ENCODE assay signal across 8 cellular contexts in the genomic region with DNA sequence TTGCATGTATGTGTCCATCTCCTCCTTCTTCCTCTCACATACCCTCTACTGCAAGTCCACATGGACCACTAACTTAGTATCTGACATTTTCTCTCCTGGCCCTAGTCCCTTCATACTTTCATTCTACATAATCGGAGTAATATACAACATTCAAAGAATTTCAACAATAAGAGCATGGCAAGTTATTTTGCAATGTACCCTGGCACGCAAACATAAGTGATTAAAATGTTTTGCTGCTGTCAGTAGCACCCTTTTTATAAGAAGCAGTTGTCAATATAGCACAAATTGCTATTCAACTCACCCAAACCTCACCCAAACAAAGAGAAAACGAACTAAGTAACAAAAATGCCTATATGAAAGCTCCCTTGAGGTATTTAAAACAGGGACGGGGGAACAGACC. TPM values are rescaled to one million over a fixed set of nuclear protein-coding genes. Genes with fewer than 3 reads are reported as not detected.
A peak's percentile ranks its signal among the peaks of the same experiment; 100 is the strongest.
DNase-seq lines count a peak whose midpoint lies in the region; ATAC-seq and TF ChIP-seq lines count a peak whose summit lies in the region.

No MANE protein-coding gene starts in this region.

- TF ChIP-seq CTCF in heart left ventricle (IDR thresholded peaks at IDR 0.05) (no peak), breast epithelium (IDR thresholded peaks at IDR 0.05) (no peak), upper lobe of right lung (IDR thresholded peaks at IDR 0.05) (no peak)

- H3K4me1 ChIP-seq in heart left ventricle (peaks cover 9 to 58% (median 48%) of the 10 kb centered on the region in 12 donors), breast epithelium (peaks cover 0 to 4% of the 10 kb centered on the region in 2 donors), mesenchymal stem cell (ENCODE audit: control insufficient read depth, insufficient read depth, low read depth, low read length) (no peaks in the 10 kb centered on the region), upper lobe of right lung (peaks cover 42% of the 10 kb centered on the region)

- H3K14ac ChIP-seq in mesenchymal stem cell (ENCODE audit: low read length in 2 of 2) = no peak overlapping the region

- no peak overlapping the region for H2AFZ ChIP-seq in mesenchymal stem cell (ENCODE audit: low read depth, low read length)

- H3K36me3 ChIP-seq in heart left ventricle (no peaks in the 10 kb centered on the region), breast epithelium (no peaks in the 10 kb centered on the region), mesenchymal stem cell (ENCODE audit: control insufficient read depth in 1 of 2, insufficient read depth in 2 of 2, low read depth in 1 of 2, low read length in 2 of 2) (no peaks in the 10 kb centered on the region), upper lobe of right lung (no peaks in the 10 kb centered on the region)

- no peaks in the 10 kb centered on the region for H3K79me1 ChIP-seq in mesenchymal stem cell (replicated peaks; ENCODE audit: low read length, poor library complexity, severe bottlenecking)

- H2BK15ac ChIP-seq in mesenchymal stem cell (ENCODE audit: low read depth, poor library complexity, severe bottlenecking) = no peak overlapping the region

- peak overlapping the region; percentile 90 for H3K9ac ChIP-seq in mesenchymal stem cell (ENCODE audit: low read length)

- H3K4me3 ChIP-seq in heart left ventricle (peak overlapping the region; percentile 54 to 97 (median 78)), breast epithelium (peak overlapping the region; percentile 70 to 93 (median 84)), mesenchymal stem cell (ENCODE audit: insufficient read depth in 1 of 2, low read depth in 1 of 2, low read length in 2 of 2) (peak overlapping the region; percentile 83 to 88), upper lobe of right lung (peak overlapping the region; percentile 75)

- ATAC-seq in heart left ventricle = no peak
- ATAC-seq in Right ventricle myocardium superior (ENCODE audit: poor library complexity) = no peak
- ATAC-seq in upper lobe of right lung = no peak
- ATAC-seq in HG02870 (IDR thresholded peaks at IDR 0.05; ENCODE audit: unreplicated experiment) = no peak

- H3K27ac ChIP-seq in heart left ventricle (peak overlapping the region; percentile 94 to 99 (median 96)), breast epithelium (peak overlapping the region; percentile 97 to 99), mesenchymal stem cell (ENCODE audit: low read length, poor library complexity, severe bottlenecking) (no peak overlapping the region), upper lobe of right lung (peak overlapping the region; percentile 93)

- no peak overlapping the region for H3K18ac ChIP-seq in mesenchymal stem cell (ENCODE audit: low read depth in 1 of 2, low read length in 2 of 2)

- no peak overlapping the region for H4K8ac ChIP-seq in mesenchymal stem cell (ENCODE audit: low read length)

- peak overlapping the region; percentile 68 for H3K4me2 ChIP-seq in mesenchymal stem cell (ENCODE audit: low read length, poor library complexity, severe bottlenecking)

- no peak overlapping the region for H3K4ac ChIP-seq in mesenchymal stem cell (ENCODE audit: low read depth in 1 of 2, low read length in 2 of 2)

- DNase-seq in heart left ventricle (no peak), Right ventricle myocardium superior (no peak), breast epithelium (ENCODE audit: low spot score in 2 of 2) (no peak), mesenchymal stem cell (no peak), upper lobe of right lung (no peak), NCI-H510A (lab: John Stamatoyannopoulos, UW) (no peak)
- no peak for DNase-seq in stimulated activated CD4-positive, alpha-beta T cell treated with anti-CD3 and anti-CD28 coated beads, Interleukin-4, amount 100 ng/mL, for 24 hours

- H3K9me3 ChIP-seq in heart left ventricle (no peaks in the 10 kb centered on the region), breast epithelium (no peaks in the 10 kb centered on the region), mesenchymal stem cell (ENCODE audit: control insufficient read depth, low read length) (no peaks in the 10 kb centered on the region), upper lobe of right lung (no peaks in the 10 kb centered on the region)

- TF ChIP-seq POLR2A in heart left ventricle (IDR thresholded peaks at IDR 0.05) (no peak), breast epithelium (IDR thresholded peaks at IDR 0.05) (no peak)

- H4K91ac ChIP-seq in mesenchymal stem cell (ENCODE audit: low read length) = no peak overlapping the region

- no peak overlapping the region for H3K23ac ChIP-seq in mesenchymal stem cell (ENCODE audit: low read length in 2 of 2)

- H3K27me3 ChIP-seq in heart left ventricle = no peaks in the 10 kb centered on the region
- no peaks in the 10 kb centered on the region for H3K27me3 ChIP-seq in breast epithelium
- no peaks in the 10 kb centered on the region for H3K27me3 ChIP-seq in mesenchymal stem cell (ENCODE audit: control insufficient read depth in 1 of 2, insufficient read depth in 1 of 2, low read length in 2 of 2)
- no peaks in the 10 kb centered on the region for H3K27me3 ChIP-seq in upper lobe of right lung

- no peak overlapping the region for H2BK120ac ChIP-seq in mesenchymal stem cell (ENCODE audit: low read depth, low read length)

- H2BK5ac ChIP-seq in mesenchymal stem cell (ENCODE audit: low read depth, low read length, poor library complexity, severe bottlenecking) = no peak overlapping the region

- intact Hi-C loops in heart left ventricle (cut with DNase I) (loop anchor here in 6 of 10 donors (2.0 to 10.0 kb wide), 5 partner anchors 119 to 1052 kb away; a partner anchor contains a TSS), Right ventricle myocardium superior (cut with DNase I) (loop anchor here (5.0 kb wide), 1 partner anchor 129 kb away; a partner anchor contains a TSS), breast epithelium (cut with DNase I; ENCODE audit: low total_unique reads) (no loop called here), upper lobe of right lung (cut with DNase I) (no loop called here)

- H2AK5ac ChIP-seq in mesenchymal stem cell (ENCODE audit: low read length, severe bottlenecking) = no peak overlapping the region

- 2 to 8% (median 5%) methylated on average over 4 of the region's 4 CpGs for whole genome bisulfite sequencing in heart left ventricle, 4 donors
- WGBS in mesenchymal stem cell = 36% methylated on average over 4 of the region's 4 CpGs

- H2BK12ac ChIP-seq in mesenchymal stem cell (ENCODE audit: low read length in 2 of 2) = no peak overlapping the region

RNA-seq across cellular contexts. Expression of a gene that starts 1.8 kb away (rescaled TPM):
- total RNA-seq in heart left ventricle (100 to 1,000 TPM in 3 of 9 donors, 10 to 100 TPM in 6; 65.1 to 124 (median 98.4) TPM), Right ventricle myocardium superior (84.3 TPM), breast epithelium (100 to 1,000 TPM in 2 of 3 donors, 10 to 100 TPM in 1; 79.8 to 145 (median 125) TPM), upper lobe of right lung (83.4 TPM)
- polyA plus RNA-seq in heart left ventricle = 10 to 100 TPM; 33.1 to 63.2 TPM
- polyA plus RNA-seq in mesenchymal stem cell (2013, experiment 1 of 2) = 58.8 TPM
- polyA plus RNA-seq in mesenchymal stem cell (2013, experiment 2 of 2) = 60.0 TPM

Comparison
In these comparisons a context has a peak if more than half of its experiments do, and no peak if none do; other contexts are left out.
1. intact Hi-C loops: an anchor here in heart left ventricle (2.0 to 10.0 kb wide) and Right ventricle myocardium superior (5.0 kb wide); none called in breast epithelium and upper lobe of right lung.